ENCODE assay signal across 7 cellular contexts in genomic region chr5:110985882-110986281, GRCh38.
A peak's percentile ranks its signal among the peaks of the same experiment; 100 is the strongest.
DNase-seq lines count a peak whose midpoint lies in the region; TF ChIP-seq lines count a peak whose summit lies in the region.
"Not testable (repeated sequence)": the region's sequence is repeated elsewhere in the genome, so short reads cannot be mapped to it uniquely, and the experiment has no call there.

No MANE protein-coding gene starts in this region.

- peak; percentile 70 for DNase-seq in DMS53 treated with DMSO at 0.1 percent for 48 hours (lab: John Stamatoyannopoulos, UW; ENCODE audit: unreplicated experiment)
- DNase-seq in LNCaP clone FGC (ENCODE audit: low read depth): not testable (repeated sequence)
- DNase-seq in NCI-H2171 treated with DMSO at 0.1 percent for 48 hours (lab: John Stamatoyannopoulos, UW): peak; percentile 52
- DNase-seq in NCI-H69 (lab: John Stamatoyannopoulos, UW): peak; percentile 80
- DNase-seq in SHP77 treated with DMSO at 0.1 percent for 48 hours (lab: John Stamatoyannopoulos, UW): peak; percentile 82
- DNase-seq in endodermal cell: peak; percentile 51
- DNase-seq in nephron progenitor cell: peak; percentile 10

- WGBS in endodermal cell (ENCODE audit: insufficient coverage in 1 of 2, insufficient read length in 1 of 2), 2 experiments: 64 to 76% methylated on average over 7 to 19 of the region's 19 CpGs

- H3K4me3 Mint-ChIP-seq in endodermal cell, nephron progenitor cell: not testable (repeated sequence)

- not testable (repeated sequence) for TF ChIP-seq CTCF in LNCaP clone FGC (IDR thresholded peaks at IDR 0.05; ENCODE audit: control insufficient read depth, extremely low read depth, insufficient read depth); endodermal cell (conservative IDR thresholded peaks at IDR 0.05); nephron progenitor cell (IDR thresholded peaks at IDR 0.05)

- H3K9me3 Mint-ChIP-seq in endodermal cell (peaks cover 18% of the 10 kb centered on the region), nephron progenitor cell (peaks cover 34% of the 10 kb centered on the region)

- H3K27ac Mint-ChIP-seq in endodermal cell, nephron progenitor cell: not testable (repeated sequence)

- H3K4me3 ChIP-seq in LNCaP clone FGC (ENCODE audit: low read depth, low read length): peak overlapping the region; percentile 28
- not testable (repeated sequence) for H3K4me3 ChIP-seq in endodermal cell (ENCODE audit: low read length)

- not testable (repeated sequence) for H3K27me3 Mint-ChIP-seq in endodermal cell (ENCODE audit: insufficient read depth); nephron progenitor cell (ENCODE audit: low read depth, poor library complexity)

- not testable (repeated sequence) for H3K36me3 Mint-ChIP-seq in endodermal cell (ENCODE audit: low read depth); nephron progenitor cell (ENCODE audit: low read depth)

- H3K4me1 ChIP-seq in endodermal cell (ENCODE audit: control insufficient read depth, insufficient read depth, low read length): not testable (repeated sequence)

- not testable (repeated sequence) for H3K9ac ChIP-seq in endodermal cell (ENCODE audit: extremely low read depth, low read length, poor library complexity, severe bottlenecking)

- H3K36me3 ChIP-seq in endodermal cell (ENCODE audit: control insufficient read depth, insufficient read depth, low read length): not testable (repeated sequence)

- not testable (repeated sequence) for H3K9me3 ChIP-seq in endodermal cell (ENCODE audit: control insufficient read depth, low read length)

- not testable (repeated sequence) for H3K4me1 Mint-ChIP-seq in endodermal cell, nephron progenitor cell

- not testable (repeated sequence) for H3K27me3 ChIP-seq in endodermal cell (ENCODE audit: control insufficient read depth, insufficient read depth, low read length, poor library complexity, severe bottlenecking)

- not testable (repeated sequence) for H3K27ac ChIP-seq in endodermal cell (ENCODE audit: low read depth, low read length)
